8 cellular contexts compared by ENCODE assay signal in the genomic region with DNA sequence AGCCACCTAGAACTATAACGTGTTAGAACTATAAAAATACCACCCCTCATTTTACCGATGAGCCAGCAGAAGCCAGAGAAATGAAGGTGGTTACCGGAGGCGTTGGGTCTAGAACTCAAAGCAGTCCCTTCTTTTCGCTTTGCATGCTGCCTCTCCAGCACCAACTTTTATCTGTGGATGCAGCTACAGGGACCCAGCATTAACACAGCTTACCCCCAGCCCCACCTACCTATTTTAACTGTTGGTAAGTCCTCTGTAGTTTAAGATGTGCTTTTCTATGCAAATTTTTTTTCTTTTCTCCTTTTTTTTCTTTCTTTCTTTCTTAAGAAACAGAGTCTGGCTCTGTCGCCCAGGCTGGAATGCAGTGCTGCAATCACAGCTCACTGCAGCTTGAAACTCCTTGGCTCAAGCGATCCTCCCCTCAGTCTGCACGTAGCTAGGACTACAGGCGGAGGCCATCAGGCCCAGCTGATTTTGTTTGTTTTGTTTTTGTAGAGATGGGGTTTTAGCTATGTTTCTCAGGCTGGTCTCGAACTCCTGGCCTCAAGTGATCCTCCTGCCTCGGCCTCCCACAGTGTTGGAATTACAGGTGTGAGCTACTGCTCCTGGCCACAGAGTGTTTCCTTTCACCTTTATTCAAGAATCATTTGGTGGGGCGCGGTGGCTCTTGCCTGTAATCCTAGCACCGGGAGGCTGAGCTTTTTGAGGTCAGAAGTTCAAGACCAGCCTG. TPM values are rescaled to one million over a fixed set of nuclear protein-coding genes. Genes with fewer than 3 reads are reported as not detected.
A peak's percentile ranks its signal among the peaks of the same experiment; 100 is the strongest.
DNase-seq lines count a peak whose midpoint lies in the region; ATAC-seq, FAIRE-seq and TF ChIP-seq lines count a peak whose summit lies in the region.

No MANE protein-coding gene starts in this region.

- H3K79me2 ChIP-seq in PC-9 (ENCODE audit: low read depth): peaks cover 10% of the 10 kb centered on the region

- H3K9me3 ChIP-seq in A673 (ENCODE audit: low read depth, low read length, poor library complexity, severe bottlenecking): no peaks in the 10 kb centered on the region
- H3K9me3 ChIP-seq in PC-9 (ENCODE audit: insufficient read depth, low read depth): no peaks in the 10 kb centered on the region
- no peaks in the 10 kb centered on the region for H3K9me3 ChIP-seq in endocrine pancreas (ENCODE audit: control insufficient read depth, low read length)
- no peaks in the 10 kb centered on the region for H3K9me3 ChIP-seq in mucosa of rectum (ENCODE audit: control insufficient read depth in 2 of 2, low read length in 2 of 2)

- peaks cover under 1% of the 10 kb centered on the region for H3K36me3 ChIP-seq in A673 (ENCODE audit: insufficient read depth, low read length, poor library complexity, severe bottlenecking)
- no peaks in the 10 kb centered on the region for H3K36me3 ChIP-seq in PC-9 (ENCODE audit: low read depth)
- no peaks in the 10 kb centered on the region for H3K36me3 ChIP-seq in endocrine pancreas (ENCODE audit: control insufficient read depth, insufficient read depth, low read length)
- H3K36me3 ChIP-seq in mucosa of rectum (ENCODE audit: control insufficient read depth in 2 of 2, insufficient read depth in 2 of 2, low read length in 2 of 2): no peaks in the 10 kb centered on the region

- peak overlapping the region; percentile 95 for H2AFZ ChIP-seq in PC-9

- CTCF ChIA-PET in A673 (lab: Charles Lee) (no interaction called here), PC-9 (lab: Charles Lee) (interaction anchor here (0.6 kb wide), 1 partner anchor 41 kb away, joined by 3 read pairs; no protein-coding TSS in a partner anchor), HEK293T (lab: Yijun Ruan, JAX) (interaction anchor here (1.9 kb wide), 1 partner anchor 47 kb away, joined by 4 read pairs; the partner anchor contains the start of gene CCNC)

- no TSS peak for BruUV-seq in A673 (replicated peaks; lab: Mats Ljungman, UMichigan)
- no TSS peak for BruUV-seq in PC-9 (replicated peaks; lab: Mats Ljungman, UMichigan)

- peak overlapping the region; percentile 85 for H3K4me3 ChIP-seq in A673 (ENCODE audit: low read depth, low read length, poor library complexity, severe bottlenecking)
- peak overlapping the region; percentile 61 for H3K4me3 ChIP-seq in PC-9
- H3K4me3 ChIP-seq in endocrine pancreas (ENCODE audit: control insufficient read depth, insufficient read depth, low read length): peak overlapping the region; percentile 86
- peak overlapping the region; percentile 69 to 97 for H3K4me3 ChIP-seq in mucosa of rectum (ENCODE audit: low read length in 2 of 2)

- DNase-seq in A673 (ENCODE audit: low spot score) (peak; percentile 34), PC-9 (peak; percentile 5 to 44), H54 (ENCODE audit: insufficient read length, low spot score) (no peak), HEK293T (ENCODE audit: extremely low spot score) (no peak)

- POLR2A ChIA-PET in A673 (lab: Charles Lee; ENCODE audit: low non-redundant PET) (interaction anchor here (0.8 kb wide), 1 partner anchor 9 kb away, joined by 3 read pairs; no protein-coding TSS in a partner anchor), PC-9 (lab: Charles Lee; ENCODE audit: unreplicated experiment) (interaction anchor here (0.6 kb wide), 1 partner anchor 19 kb away, joined by 9 read pairs; no protein-coding TSS in a partner anchor), HEK293T (lab: Yijun Ruan, JAX) (interaction anchor here (0.6 to 3.4 kb wide), 5 partner anchors 9 to 49 kb away, joined by 3 to 22 read pairs (median 5); partner anchors contain the start of gene CCNC)

- H3K4me1 ChIP-seq in A673 (ENCODE audit: insufficient read depth, low read length, poor library complexity, severe bottlenecking): peaks cover 24% of the 10 kb centered on the region
- peaks cover 6% of the 10 kb centered on the region for H3K4me1 ChIP-seq in PC-9 (replicated peaks; ENCODE audit: insufficient read depth)
- H3K4me1 ChIP-seq in endocrine pancreas (ENCODE audit: control insufficient read depth, insufficient read depth, low read length): no peaks in the 10 kb centered on the region
- peaks cover 2 to 4% of the 10 kb centered on the region in 2 donors for H3K4me1 ChIP-seq in mucosa of rectum (ENCODE audit: control insufficient read depth in 2 of 2, insufficient read depth in 2 of 2, low read length in 2 of 2)

- H3K27ac ChIP-seq in A673 (ENCODE audit: low read depth, low read length, poor library complexity, severe bottlenecking): peak overlapping the region; percentile 88
- peak overlapping the region; percentile 45 for H3K27ac ChIP-seq in PC-9
- peak overlapping the region; percentile 86 to 92 for H3K27ac ChIP-seq in mucosa of rectum (ENCODE audit: low read depth in 2 of 2, low read length in 2 of 2)

- no peaks in the 10 kb centered on the region for H4K20me1 ChIP-seq in PC-9 (ENCODE audit: insufficient read depth)

- H3K9ac ChIP-seq in endocrine pancreas (ENCODE audit: control insufficient read depth, insufficient read depth, low read length): peak overlapping the region; percentile 68
- peak overlapping the region; percentile 75 to 94 for H3K9ac ChIP-seq in mucosa of rectum (ENCODE audit: low read depth in 1 of 2, low read length in 2 of 2)

- H3F3A ChIP-seq in PC-9 (ENCODE audit: insufficient read depth, low read depth): 0 out of 2 replicates have a peak, but pooled peaks cover 3% of the 10 kb centered on the region

- FAIRE-seq in H54 (lab: Jason Lieb, UNC): no peak

- H3K4me2 ChIP-seq in PC-9: peak overlapping the region; percentile 71

- H3K27me3 ChIP-seq in A673 (replicated peaks; ENCODE audit: insufficient read depth, low read depth, low read length, poor library complexity) (no peaks in the 10 kb centered on the region), PC-9 (ENCODE audit: insufficient read depth, low read depth) (no peaks in the 10 kb centered on the region), endocrine pancreas (ENCODE audit: control insufficient read depth, insufficient read depth, low read length) (no peaks in the 10 kb centered on the region), mucosa of rectum (ENCODE audit: control insufficient read depth in 2 of 2, insufficient read depth in 2 of 2, low read length in 2 of 2) (no peaks in the 10 kb centered on the region)

- intact Hi-C loops in A673 (cut with micrococcal nuclease; ENCODE audit: unreplicated experiment): loop anchor here (2.0 kb wide), 1 partner anchor 47 kb away; the partner anchor contains the start of gene CCNC
- intact Hi-C loops in PC-9 (cut with micrococcal nuclease; ENCODE audit: unreplicated experiment): loop anchor here (2.0 kb wide), 1 partner anchor 47 kb away; the partner anchor contains the start of gene CCNC

- H3K9me2 ChIP-seq in PC-9 (ENCODE audit: insufficient read depth): no peaks in the 10 kb centered on the region

- TF ChIP-seq POLR2A in H54 (IDR thresholded peaks at IDR 0.05; ENCODE audit: low read depth, low read length): no peak

- no peak for TF ChIP-seq CTCF in A673 (conservative IDR thresholded peaks at IDR 0.05; ENCODE audit: low read depth, low read length)
- TF ChIP-seq CTCF in PC-9 (conservative IDR thresholded peaks at IDR 0.05): no peak

- ATAC-seq in GM18502 (IDR thresholded peaks at IDR 0.05; ENCODE audit: poor library complexity, unreplicated experiment): peak; percentile 35
- ATAC-seq in HG02938 (IDR thresholded peaks at IDR 0.05; ENCODE audit: unreplicated experiment): peak; percentile 28

TF ChIP-seq in HEK293T, 16 proteins besides CTCF, POLR2A, EP300 and RAD21:
- TF ChIP-seq FOXA1 (IDR thresholded peaks at IDR 0.05) (no peak), TARDBP (IDR thresholded peaks at IDR 0.05) (no peak), BHLHE40 (IDR thresholded peaks at IDR 0.05; ENCODE audit: borderline replicate concordance) (no peak), ZNF384 (IDR thresholded peaks at IDR 0.05) (no peak), ARNT (IDR thresholded peaks at IDR 0.05) (no peak), FOXK2 (IDR thresholded peaks at IDR 0.05) (no peak), NFRKB (IDR thresholded peaks at IDR 0.05) (no peak), SP1 (IDR thresholded peaks at IDR 0.05) (no peak), SUZ12 (IDR thresholded peaks at IDR 0.05) (no peak), CTBP1 (IDR thresholded peaks at IDR 0.05; ENCODE audit: borderline replicate concordance) (no peak)
- TF ChIP-seq, protein P1, sequence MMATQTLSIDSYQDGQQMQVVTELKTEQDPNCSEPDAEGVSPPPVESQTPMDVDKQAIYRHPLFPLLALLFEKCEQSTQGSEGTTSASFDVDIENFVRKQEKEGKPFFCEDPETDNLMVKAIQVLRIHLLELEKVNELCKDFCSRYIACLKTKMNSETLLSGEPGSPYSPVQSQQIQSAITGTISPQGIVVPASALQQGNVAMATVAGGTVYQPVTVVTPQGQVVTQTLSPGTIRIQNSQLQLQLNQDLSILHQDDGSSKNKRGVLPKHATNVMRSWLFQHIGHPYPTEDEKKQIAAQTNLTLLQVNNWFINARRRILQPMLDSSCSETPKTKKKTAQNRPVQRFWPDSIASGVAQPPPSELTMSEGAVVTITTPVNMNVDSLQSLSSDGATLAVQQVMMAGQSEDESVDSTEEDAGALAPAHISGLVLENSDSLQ (IDR thresholded peaks at IDR 0.05): no peak

RNA-seq across cellular contexts. Expression of gene USP45, which starts 6.5 kb away (rescaled TPM):
- 17.4 and 19.0 TPM in 2 replicates for total RNA-seq in A673 (2021)
- 9.7 and 9.9 TPM in 2 replicates for total RNA-seq in PC-9 (2021)

RNA-seq across cellular contexts. Expression of gene CCNC, which starts 46.7 kb away (rescaled TPM):
- 90.2 and 99.1 TPM in 2 replicates for total RNA-seq in A673 (2021)
- 62.2 and 83.7 TPM in 2 replicates for total RNA-seq in PC-9 (2021)

Comparison
In these comparisons a context has a peak if more than half of its experiments do, and no peak if none do; other contexts are left out.
1. DNase-seq: peak in A673 (single experiment) and PC-9 (2 of 2); none in H54 (single experiment) and HEK293T (single experiment).
2. Peak in every context shown above with its lines, with median percentiles within 50 percentile points of each other: H3K27ac ChIP-seq and H3K4me3 ChIP-seq.